ENCODE assay signal across 12 cellular contexts in genomic region chr15:50262533-50262932, GRCh38. TPM values are rescaled to one million over a fixed set of nuclear protein-coding genes. Genes with fewer than 3 reads are reported as not detected.
DNase-seq lines count a peak whose midpoint lies in the region; ATAC-seq and TF ChIP-seq lines count a peak whose summit lies in the region.
"Had no signal": no experiment of that assay in that cellular context is flagged by ENCODE, and none has a peak within 500 bp of the region (broad histone marks: within the 10 kb centered on the region; RNA-seq: fewer than 3 reads in every experiment).

No MANE protein-coding gene starts in this region.

- H3K4me3 ChIP-seq in CD8-positive, alpha-beta memory T cell (ENCODE audit: low read length) = no peak overlapping the region
- H3K4me3 ChIP-seq in dorsolateral prefrontal cortex = no peak overlapping the region
- H3K4me3 ChIP-seq in breast epithelium = no peak overlapping the region

- H3K9me3 Mint-ChIP-seq in CD8-positive, alpha-beta memory T cell = peaks cover 0 to 3% (median 0%) of the 10 kb centered on the region in 5 donors
- H3K9me3 Mint-ChIP-seq in activated naive CD4-positive, alpha-beta T cell treated with anti-CD3 and anti-CD28 coated beads, Interleukin-2, amount 10 ng/mL, durations not matched to agents 7 days and 5 days = no peaks in the 10 kb centered on the region
- H3K9me3 Mint-ChIP-seq: nephron had no signal

- peak; percentile 5 to 72 (median 42) for DNase-seq in CD8-positive, alpha-beta memory T cell
- no peak for DNase-seq in T-helper 17 cell
- peak; percentile 72 for DNase-seq in activated naive CD4-positive, alpha-beta T cell treated with anti-CD3 and anti-CD28 coated beads, Interleukin-2, amount 10 ng/mL, durations not matched to agents 7 days and 5 days
- peak in 2 of 3 donors; percentile 38 to 52 for DNase-seq in stimulated activated CD4-positive, alpha-beta T cell treated with anti-CD3 and anti-CD28 coated beads, Interleukin-12 subunit alpha, Interleukin-12 subunit beta, amount 100 ng/mL, for 48 hours (ENCODE audit: low read depth in 2 of 3, low spot score in 1 of 3)
- DNase-seq in dorsolateral prefrontal cortex = no peak
- no peak for DNase-seq in NCI-H187 (lab: John Stamatoyannopoulos, UW)
- no peak for DNase-seq in medulla oblongata (ENCODE audit: extremely low spot score)
- no peak for DNase-seq in breast epithelium (ENCODE audit: low spot score in 2 of 2)
- DNase-seq: amygdala, NCI-H2029 had no signal

- H3K9me3 ChIP-seq in CD8-positive, alpha-beta memory T cell (ENCODE audit: low read length) = no peaks in the 10 kb centered on the region
- H3K9me3 ChIP-seq in T-helper 17 cell (ENCODE audit: control insufficient read depth, low read length, poor library complexity, severe bottlenecking) (no peaks in the 10 kb centered on the region), breast epithelium (no peaks in the 10 kb centered on the region)

- peak overlapping the region; percentile 38 for H3K27ac ChIP-seq in CD8-positive, alpha-beta memory T cell (ENCODE audit: low read depth, low read length)
- no peak overlapping the region for H3K27ac ChIP-seq in dorsolateral prefrontal cortex
- no peak overlapping the region for H3K27ac ChIP-seq in breast epithelium

- ATAC-seq in T-helper 17 cell = peak; percentile 66

- intact Hi-C loops in dorsolateral prefrontal cortex (cut with DNase I) (no loop called here), breast epithelium (cut with DNase I; ENCODE audit: low total_unique reads) (no loop called here)

- peaks cover 25% of the 10 kb centered on the region for H3K4me1 ChIP-seq in CD8-positive, alpha-beta memory T cell (ENCODE audit: insufficient read depth, low read length)
- H3K4me1 ChIP-seq in breast epithelium = no peaks in the 10 kb centered on the region

- H3K27ac Mint-ChIP-seq in CD8-positive, alpha-beta memory T cell = peak overlapping the region; percentile 40 to 94 (median 78)
- peak overlapping the region; percentile 80 for H3K27ac Mint-ChIP-seq in T-helper 17 cell
- H3K27ac Mint-ChIP-seq in activated naive CD4-positive, alpha-beta T cell treated with anti-CD3 and anti-CD28 coated beads, Interleukin-2, amount 10 ng/mL, durations not matched to agents 7 days and 5 days = peak overlapping the region; percentile 1
- H3K27ac Mint-ChIP-seq: nephron had no signal

- peaks cover 44 to 46% (median 44%) of the 10 kb centered on the region in 3 donors for H3K4me1 Mint-ChIP-seq in CD8-positive, alpha-beta memory T cell
- peaks cover 25% of the 10 kb centered on the region for H3K4me1 Mint-ChIP-seq in T-helper 17 cell
- peaks cover 43% of the 10 kb centered on the region for H3K4me1 Mint-ChIP-seq in activated naive CD4-positive, alpha-beta T cell treated with anti-CD3 and anti-CD28 coated beads, Interleukin-2, amount 10 ng/mL, durations not matched to agents 7 days and 5 days
- H3K4me1 Mint-ChIP-seq: nephron had no signal

- no peak for TF ChIP-seq POLR2A in breast epithelium (IDR thresholded peaks at IDR 0.05)

- H3K4me3 Mint-ChIP-seq in CD8-positive, alpha-beta memory T cell = peak overlapping the region in 4 of 7 donors; percentile 12 to 56 (median 39)
- H3K4me3 Mint-ChIP-seq in T-helper 17 cell = no peak overlapping the region
- peak overlapping the region; percentile 10 for H3K4me3 Mint-ChIP-seq in activated naive CD4-positive, alpha-beta T cell treated with anti-CD3 and anti-CD28 coated beads, Interleukin-2, amount 10 ng/mL, durations not matched to agents 7 days and 5 days
- H3K4me3 Mint-ChIP-seq: nephron had no signal

- no peaks in the 10 kb centered on the region for H3K27me3 ChIP-seq in CD8-positive, alpha-beta memory T cell (ENCODE audit: insufficient read depth, low read length, poor library complexity, severe bottlenecking)
- H3K27me3 ChIP-seq in dorsolateral prefrontal cortex = peaks cover 0 to 13% (median 0%) of the 10 kb centered on the region in 45 donors
- H3K27me3 ChIP-seq in breast epithelium = no peaks in the 10 kb centered on the region

- no peaks in the 10 kb centered on the region for H3K36me3 Mint-ChIP-seq in CD8-positive, alpha-beta memory T cell
- H3K36me3 Mint-ChIP-seq in T-helper 17 cell (ENCODE audit: low read depth) = peaks cover 9% of the 10 kb centered on the region
- no peaks in the 10 kb centered on the region for H3K36me3 Mint-ChIP-seq in activated naive CD4-positive, alpha-beta T cell treated with anti-CD3 and anti-CD28 coated beads, Interleukin-2, amount 10 ng/mL, durations not matched to agents 7 days and 5 days

- POLR2A ChIA-PET in CD8-positive, alpha-beta memory T cell (lab: Charles Lee) = interaction anchor here (0.8 kb wide), 2 partner anchors 15 to 91 kb away, joined by 3 read pairs; no protein-coding TSS in a partner anchor

- H3K27me3 Mint-ChIP-seq in CD8-positive, alpha-beta memory T cell = peaks cover 0 to 4% of the 10 kb centered on the region in 2 donors
- H3K27me3 Mint-ChIP-seq in T-helper 17 cell = no peaks in the 10 kb centered on the region
- peaks cover 4% of the 10 kb centered on the region for H3K27me3 Mint-ChIP-seq in activated naive CD4-positive, alpha-beta T cell treated with anti-CD3 and anti-CD28 coated beads, Interleukin-2, amount 10 ng/mL, durations not matched to agents 7 days and 5 days

- TF ChIP-seq CTCF in dorsolateral prefrontal cortex (IDR thresholded peaks at IDR 0.05 in 54 of 56, conservative IDR thresholded peaks at IDR 0.05 in 2 of 56; ENCODE audit: low read depth in 1 of 56, partially characterized antibody in 56 of 56) (no peak), breast epithelium (IDR thresholded peaks at IDR 0.05) (no peak)

- no peaks in the 10 kb centered on the region for H3K36me3 ChIP-seq in CD8-positive, alpha-beta memory T cell (ENCODE audit: insufficient read depth, low read length)
- no peaks in the 10 kb centered on the region for H3K36me3 ChIP-seq in breast epithelium

- CTCF ChIA-PET in CD8-positive, alpha-beta memory T cell (lab: Charles Lee) = interaction anchor here (1.1 to 3.0 kb wide), 3 partner anchors 14 to 81 kb away, joined by 4 to 7 read pairs (median 4); partner anchors contain the start of gene SLC27A2
- CTCF ChIA-PET in activated naive CD4-positive, alpha-beta T cell treated with anti-CD3 and anti-CD28 coated beads, Interleukin-2, amount 10 ng/mL, durations not matched to agents 7 days and 5 days (lab: Charles Lee) = interaction anchor here (0.9 to 4.8 kb wide), 10 partner anchors 9 to 117 kb away, joined by 3 to 41 read pairs (median 4); partner anchors contain the start of genes GABPB1 and SLC27A2

RNA-seq across cellular contexts. Expression of gene HDC, which starts 3.0 kb away (rescaled TPM):
- under 1 TPM in 1 of 2 experiments, not detected in 1; 0.15 TPM for total RNA-seq in CD8-positive, alpha-beta memory T cell
- not detected for polyA plus RNA-seq in CD8-positive, alpha-beta memory T cell
- 1 to 10 TPM; 3.5 to 8.1 TPM for total RNA-seq in T-helper 17 cell
- total RNA-seq in dorsolateral prefrontal cortex = 1 to 10 TPM in 3 of 120 experiments, under 1 TPM in 39, not detected in 78; 0.16 to 1.7 (median 0.39) TPM
- 10 to 100 TPM in 1 of 3 donors, 1 to 10 TPM in 1, not detected in 1; 1.0 to 11.0 TPM for total RNA-seq in breast epithelium
- polyA plus RNA-seq: BJ had no signal

Comparison
In these comparisons a context has a peak if more than half of its experiments do, and no peak if none do; other contexts are left out.
1. DNase-seq: peak in CD8-positive, alpha-beta memory T cell (5 of 5), activated naive CD4-positive, alpha-beta T cell treated with anti-CD3 and anti-CD28 coated beads, Interleukin-2, amount 10 ng/mL, durations not matched to agents 7 days and 5 days (single experiment) and stimulated activated CD4-positive, alpha-beta T cell treated with anti-CD3 and anti-CD28 coated beads, Interleukin-12 subunit alpha, Interleukin-12 subunit beta, amount 100 ng/mL, for 48 hours (2 of 3); none in T-helper 17 cell (0 of 3), dorsolateral prefrontal cortex (0 of 10), NCI-H187 (0 of 2), medulla oblongata (single experiment) and breast epithelium (0 of 2).
2. H3K27ac Mint-ChIP-seq: peak in every context shown above with its lines; median percentile 80 in T-helper 17 cell; 78 in CD8-positive, alpha-beta memory T cell; 1 in activated naive CD4-positive, alpha-beta T cell treated with anti-CD3 and anti-CD28 coated beads, Interleukin-2, amount 10 ng/mL, durations not matched to agents 7 days and 5 days.